Comparison of ENCODE assay signal across 7 cellular contexts in the genomic region with DNA sequence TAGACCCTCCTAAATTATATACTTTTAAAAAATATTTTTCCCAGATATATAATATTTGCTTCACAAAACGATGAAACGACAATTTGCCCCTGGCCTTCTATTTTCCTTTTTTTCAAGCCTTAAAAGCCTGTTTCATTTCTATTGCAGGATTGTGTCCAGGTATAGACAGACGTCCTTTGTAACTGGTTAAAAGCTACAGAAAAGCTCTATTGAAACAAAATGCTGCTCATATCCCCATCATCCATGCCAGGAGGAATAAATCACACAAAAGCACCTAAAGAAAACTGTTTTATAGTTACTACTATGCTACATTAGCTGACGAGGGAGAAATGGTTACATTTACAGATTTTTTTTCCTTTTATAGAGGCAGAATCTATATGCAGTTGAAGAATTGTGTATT.
"Had no signal": no experiment of that assay in that cellular context is flagged by ENCODE, and none has a peak within 500 bp of the region (broad histone marks: within the 10 kb centered on the region; RNA-seq: fewer than 3 reads in every experiment).

No MANE protein-coding gene starts in this region.

- H3K27ac ChIP-seq: GM23248 had no signal

- H3K9ac ChIP-seq: GM23248 had no signal

- DNase-seq: GM23248, GOT3, H7, IMR-90 had no signal

- H2AFZ ChIP-seq: GM23248 had no signal

- H3K4me3 ChIP-seq: GM23248, HAP-1, K562 had no signal

- ATAC-seq: HCT116, K562 had no signal

- H3K36me3 ChIP-seq: HAP-1 had no signal
